ENCODE assay signal across 16 cellular contexts in the genomic region with DNA sequence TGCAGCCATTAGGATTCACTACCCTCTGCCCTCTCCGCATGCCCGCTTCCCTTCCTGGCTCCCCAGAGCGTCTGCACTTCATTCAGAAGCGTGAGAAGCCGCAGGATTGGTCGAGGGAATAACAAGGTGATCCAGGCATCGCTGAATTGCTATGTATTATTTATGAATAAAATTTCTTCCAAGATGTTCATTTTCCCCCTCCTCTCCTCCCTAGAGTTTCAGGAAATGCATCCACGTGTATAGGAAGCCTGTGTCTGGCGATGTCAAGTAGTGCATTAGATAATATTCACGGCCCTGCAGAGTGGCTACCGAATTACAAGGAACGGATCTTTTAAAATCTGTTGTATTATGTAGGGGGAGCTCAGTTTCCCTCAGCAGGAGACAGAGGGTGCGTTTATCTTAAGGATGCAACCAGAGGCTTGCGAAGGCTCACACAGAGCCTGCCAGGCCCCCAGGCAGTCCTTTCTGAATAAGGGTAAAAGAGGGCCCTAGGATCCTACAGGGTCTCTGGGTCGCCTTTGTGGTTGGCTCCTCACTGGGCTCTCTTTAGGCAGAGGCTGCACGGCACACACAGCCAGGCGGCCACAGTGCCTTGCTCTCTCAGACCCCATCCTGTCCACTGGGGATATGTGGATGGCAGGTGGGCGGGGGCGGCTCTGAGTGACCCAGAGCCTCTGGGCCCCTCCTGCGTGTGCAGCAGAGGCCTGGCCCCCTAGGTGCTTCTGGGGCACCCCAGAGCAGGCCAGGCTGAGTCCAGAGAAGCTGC.
DNase-seq lines count a peak whose midpoint lies in the region; ATAC-seq and TF ChIP-seq lines count a peak whose summit lies in the region.
"Had no signal": no experiment of that assay in that cellular context is flagged by ENCODE, and none has a peak within 500 bp of the region (broad histone marks: within the 10 kb centered on the region; RNA-seq: fewer than 3 reads in every experiment).

No MANE protein-coding gene starts in this region.

- POLR2A ChIA-PET in SK-N-SH (lab: Yijun Ruan, JAX) = no interaction called here

- H2AFZ ChIP-seq in SK-N-SH (ENCODE audit: low read depth) (no peak overlapping the region), neural cell (ENCODE audit: low read depth, low read length) (no peak overlapping the region)

- CTCF ChIA-PET in SK-N-SH (lab: Yijun Ruan, JAX) = interaction anchor here (0.9 to 2.0 kb wide), 3 partner anchors 78 to 114 kb away, joined by 4 to 7 read pairs (median 5); no protein-coding TSS in a partner anchor

- DNase-seq in SK-N-SH = peak; percentile 51
- no peak for DNase-seq in thyroid gland
- DNase-seq in NCI-H524 (lab: John Stamatoyannopoulos, UW) = no peak
- no peak for DNase-seq in stimulated activated CD8-positive, alpha-beta memory T cell treated with anti-CD3 and anti-CD28 coated beads, Interleukin-4, amount 100 ng/mL, for 48 hours
- no peak for DNase-seq in activated CD4-positive, alpha-beta T cell treated with anti-CD3 and anti-CD28 coated beads, Interleukin-2, amount 50 U/mL, for 48 hours
- DNase-seq: DMS53, GDM1, HCEC 1CT, KG1, NCI-H1092, NCI-H1436, NCI-H187 treated with DMSO at 0.1 percent for 48 hours had no signal

- no peak; the same call in 2 of the 3 replicates for ATAC-seq in SK-N-SH treated with all-trans-retinoic acid at 6 μM for 48 hours

- intact Hi-C loops in thyroid gland (cut with DNase I) = no loop called here

- no peak overlapping the region for H3K4me2 ChIP-seq in SK-N-SH
- no peak overlapping the region for H3K4me2 ChIP-seq in neural cell (ENCODE audit: low read length)

- H3K4me3 ChIP-seq in SK-N-SH (ENCODE audit: low read depth in 2 of 2, low read length in 1 of 2) (no peak overlapping the region; a peak in 1 of 4 replicates), neural cell (ENCODE audit: low read length) (peak overlapping the region; percentile 26), thyroid gland (replicated peaks in 1 of 3) (no peak overlapping the region)
- H3K4me3 ChIP-seq: SJSA1 had no signal

- peak overlapping the region in 1 of 2 experiments; percentile 83; a peak in 2 of 4 replicates for H3K27ac ChIP-seq in SK-N-SH (ENCODE audit: low read depth in 2 of 2, low read length in 1 of 2)
- H3K27ac ChIP-seq in angular gyrus (ENCODE audit: low read depth, low read length) = peak overlapping the region; percentile 37
- H3K27ac ChIP-seq in neural cell (ENCODE audit: low read length) = peak overlapping the region; percentile 58
- peak overlapping the region in 2 of 3 donors; percentile 33 to 81 for H3K27ac ChIP-seq in thyroid gland
- H3K27ac ChIP-seq: SJSA1 had no signal

- WGBS in SK-N-SH (ENCODE audit: low lambda C conversion rate) = 59% methylated on average over 15 of the region's 20 CpGs
- 88 to 89% methylated on average over 17 to 20 of the region's 20 CpGs for WGBS in thyroid gland, 2 donors

- no peaks in the 10 kb centered on the region for H3K9me3 ChIP-seq in SK-N-SH
- no peaks in the 10 kb centered on the region for H3K9me3 ChIP-seq in neural cell (ENCODE audit: low read length)
- no peaks in the 10 kb centered on the region for H3K9me3 ChIP-seq in thyroid gland
- H3K9me3 ChIP-seq: SJSA1 had no signal

- H3K4me1 ChIP-seq in SK-N-SH (ENCODE audit: control insufficient read depth in 1 of 2, insufficient read depth in 2 of 2, low read depth in 1 of 2, low read length in 1 of 2) (peaks cover 0 to 72% of the 10 kb centered on the region in 2 experiments; a peak in 3 of 4 replicates), thyroid gland (peaks cover 0 to 4% of the 10 kb centered on the region in 2 donors)

- H3K36me3 ChIP-seq in SK-N-SH (replicated peaks in 1 of 2; ENCODE audit: control insufficient read depth in 1 of 2, insufficient read depth in 2 of 2, low read length in 1 of 2) = no peaks in the 10 kb centered on the region
- no peaks in the 10 kb centered on the region for H3K36me3 ChIP-seq in neural cell (ENCODE audit: insufficient read depth, low read length)
- H3K36me3 ChIP-seq in thyroid gland = no peaks in the 10 kb centered on the region
- H3K36me3 ChIP-seq: SJSA1 had no signal

- H3K9me2 ChIP-seq in SK-N-SH (no peaks in the 10 kb centered on the region), neural cell (ENCODE audit: insufficient read depth, low read length) (no peaks in the 10 kb centered on the region)

- H4K20me1 ChIP-seq in SK-N-SH (ENCODE audit: insufficient read depth) = no peaks in the 10 kb centered on the region
- no peaks in the 10 kb centered on the region for H4K20me1 ChIP-seq in neural cell (ENCODE audit: insufficient read depth)

- TF ChIP-seq RAD21 in SK-N-SH (IDR thresholded peaks at IDR 0.05; ENCODE audit: low read length) = no peak
- peak; percentile 15 for TF ChIP-seq RAD21 in neural cell (conservative IDR thresholded peaks at IDR 0.05)

- TF ChIP-seq CTCF in SK-N-SH (IDR thresholded peaks at IDR 0.05) (no peak), neural cell (IDR thresholded peaks at IDR 0.05; ENCODE audit: poor library complexity, severe bottlenecking) (no peak), thyroid gland (IDR thresholded peaks at IDR 0.05) (no peak)

- no peaks in the 10 kb centered on the region for H3F3A ChIP-seq in SK-N-SH (replicated peaks; ENCODE audit: insufficient read depth)
- H3F3A ChIP-seq in neural cell (ENCODE audit: insufficient read depth, low read length, poor library complexity, severe bottlenecking) = no peaks in the 10 kb centered on the region

- no peaks in the 10 kb centered on the region for H3K27me3 ChIP-seq in SK-N-SH (ENCODE audit: insufficient read depth)
- H3K27me3 ChIP-seq in neural cell (ENCODE audit: insufficient read depth, low read depth, low read length) = no peaks in the 10 kb centered on the region
- H3K27me3 ChIP-seq in thyroid gland = no peaks in the 10 kb centered on the region
- H3K27me3 ChIP-seq: SJSA1 had no signal

- TF ChIP-seq EP300 in SK-N-SH (IDR thresholded peaks at IDR 0.05; ENCODE audit: borderline replicate concordance in 1 of 2, low read depth in 1 of 2, low read length in 1 of 2) = no peak
- no peak for TF ChIP-seq EP300 in neural cell (conservative IDR thresholded peaks at IDR 0.05; ENCODE audit: poor library complexity, severe bottlenecking)

- no peak for TF ChIP-seq POLR2A in thyroid gland (IDR thresholded peaks at IDR 0.05)

- H3K79me2 ChIP-seq in SK-N-SH (ENCODE audit: insufficient read depth) = no peaks in the 10 kb centered on the region
- no peaks in the 10 kb centered on the region for H3K79me2 ChIP-seq in neural cell (replicated peaks; ENCODE audit: insufficient read depth, low read length)

- no peak overlapping the region for H3K9ac ChIP-seq in SK-N-SH
- peak overlapping the region; percentile 43 for H3K9ac ChIP-seq in neural cell (ENCODE audit: low read length)

TF ChIP-seq in SK-N-SH, 30 proteins besides CTCF, POLR2A, EP300 and RAD21 (continues in another document):
- no peak for TF ChIP-seq TAF1 (IDR thresholded peaks at IDR 0.05; ENCODE audit: borderline replicate concordance, low read depth, low read length)
- TF ChIP-seq EZH2phosphoT487 (IDR thresholded peaks at IDR 0.05; ENCODE audit: borderline replicate concordance, low read depth) = no peak
- no peak for TF ChIP-seq YY1 (IDR thresholded peaks at IDR 0.05; ENCODE audit: low read depth)
- no peak for TF ChIP-seq FOSL2 (IDR thresholded peaks at IDR 0.05; ENCODE audit: borderline replicate concordance, low read depth)
- no peak for TF ChIP-seq RCOR1 (IDR thresholded peaks at IDR 0.05; ENCODE audit: low read length)
- no peak for TF ChIP-seq FOXM1 (IDR thresholded peaks at IDR 0.05; ENCODE audit: low read depth)

TF ChIP-seq in SK-N-SH treated with all-trans-retinoic acid at 6 μM for 48 hours, 23 proteins besides CTCF, POLR2A, EP300 and RAD21:
- TF ChIP-seq POU6F1 (CRISPR knock-in tag; IDR thresholded peaks at IDR 0.05; ENCODE audit: borderline replicate concordance, low read depth) = no peak
- TF ChIP-seq ZNF70 (CRISPR knock-in tag; IDR thresholded peaks at IDR 0.05) = no peak

TF ChIP-seq in neural cell, 6 proteins besides CTCF, POLR2A, EP300 and RAD21:
- TF ChIP-seq MXI1 (conservative IDR thresholded peaks at IDR 0.05; ENCODE audit: poor library complexity, severe bottlenecking) = peak; percentile 76
- no peak for TF ChIP-seq POLR2AphosphoS5 (IDR thresholded peaks at IDR 0.05)
- TF ChIP-seq TAF1 (IDR thresholded peaks at IDR 0.05; ENCODE audit: low read depth) = no peak
- TF ChIP-seq SMC3 (conservative IDR thresholded peaks at IDR 0.05; ENCODE audit: poor library complexity) = no peak
- TF ChIP-seq, protein P1, sequence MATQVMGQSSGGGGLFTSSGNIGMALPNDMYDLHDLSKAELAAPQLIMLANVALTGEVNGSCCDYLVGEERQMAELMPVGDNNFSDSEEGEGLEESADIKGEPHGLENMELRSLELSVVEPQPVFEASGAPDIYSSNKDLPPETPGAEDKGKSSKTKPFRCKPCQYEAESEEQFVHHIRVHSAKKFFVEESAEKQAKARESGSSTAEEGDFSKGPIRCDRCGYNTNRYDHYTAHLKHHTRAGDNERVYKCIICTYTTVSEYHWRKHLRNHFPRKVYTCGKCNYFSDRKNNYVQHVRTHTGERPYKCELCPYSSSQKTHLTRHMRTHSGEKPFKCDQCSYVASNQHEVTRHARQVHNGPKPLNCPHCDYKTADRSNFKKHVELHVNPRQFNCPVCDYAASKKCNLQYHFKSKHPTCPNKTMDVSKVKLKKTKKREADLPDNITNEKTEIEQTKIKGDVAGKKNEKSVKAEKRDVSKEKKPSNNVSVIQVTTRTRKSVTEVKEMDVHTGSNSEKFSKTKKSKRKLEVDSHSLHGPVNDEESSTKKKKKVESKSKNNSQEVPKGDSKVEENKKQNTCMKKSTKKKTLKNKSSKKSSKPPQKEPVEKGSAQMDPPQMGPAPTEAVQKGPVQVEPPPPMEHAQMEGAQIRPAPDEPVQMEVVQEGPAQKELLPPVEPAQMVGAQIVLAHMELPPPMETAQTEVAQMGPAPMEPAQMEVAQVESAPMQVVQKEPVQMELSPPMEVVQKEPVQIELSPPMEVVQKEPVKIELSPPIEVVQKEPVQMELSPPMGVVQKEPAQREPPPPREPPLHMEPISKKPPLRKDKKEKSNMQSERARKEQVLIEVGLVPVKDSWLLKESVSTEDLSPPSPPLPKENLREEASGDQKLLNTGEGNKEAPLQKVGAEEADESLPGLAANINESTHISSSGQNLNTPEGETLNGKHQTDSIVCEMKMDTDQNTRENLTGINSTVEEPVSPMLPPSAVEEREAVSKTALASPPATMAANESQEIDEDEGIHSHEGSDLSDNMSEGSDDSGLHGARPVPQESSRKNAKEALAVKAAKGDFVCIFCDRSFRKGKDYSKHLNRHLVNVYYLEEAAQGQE (IDR thresholded peaks at IDR 0.05; ENCODE audit: borderline replicate concordance) = peak; percentile 88
- no peak for TF ChIP-seq EZH2 (IDR thresholded peaks at IDR 0.05; ENCODE audit: borderline replicate concordance, insufficient read depth, low read length, poor library complexity, severe bottlenecking)
TF ChIP-seq in neural cell: peak in this region for 2.
